ENCODE assay signal across 1 cellular context in the genomic region with DNA sequence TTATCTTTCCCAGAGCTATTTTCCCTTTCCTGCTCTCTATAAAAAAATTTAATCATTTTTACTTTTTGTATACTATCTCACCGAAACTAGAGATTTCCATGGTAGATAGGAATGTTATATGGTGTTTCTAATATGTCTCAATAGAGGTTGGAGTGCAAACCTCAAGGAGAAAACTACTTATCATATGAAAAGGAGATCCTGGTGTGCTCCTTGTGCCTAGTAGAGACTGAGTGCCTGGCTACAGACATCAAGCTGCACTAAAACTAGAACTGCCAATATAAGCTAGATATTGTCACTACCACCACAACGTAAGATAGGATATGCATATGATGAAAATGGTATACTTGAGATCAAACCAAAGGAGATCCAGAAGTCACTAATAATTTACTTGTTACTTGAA.
TF ChIP-seq lines count a peak whose summit lies in the region.

No MANE protein-coding gene starts in this region.

TF ChIP-seq in K562, 482 proteins besides CTCF, POLR2A, EP300 and RAD21:
- TF ChIP-seq CHAMP1 (IDR thresholded peaks at IDR 0.05) (no peak), SUPT5H (IDR thresholded peaks at IDR 0.05) (no peak), ZNF766 (CRISPR knock-in tag; conservative IDR thresholded peaks at IDR 0.05) (no peak), ZNF384 (IDR thresholded peaks at IDR 0.05; ENCODE audit: low read depth, low read length) (no peak), ESRRB (CRISPR knock-in tag; IDR thresholded peaks at IDR 0.05; ENCODE audit: borderline replicate concordance) (no peak), BMI1 (IDR thresholded peaks at IDR 0.05; ENCODE audit: low read length) (no peak), XRCC4 (IDR thresholded peaks at IDR 0.05; ENCODE audit: extremely low read depth, insufficient read depth, insufficient read length) (no peak), RNF2 (IDR thresholded peaks at IDR 0.05) (no peak), IRF1 (CRISPR knock-in tag; IDR thresholded peaks at IDR 0.05; ENCODE audit: borderline replicate concordance) (no peak), XRCC5 (IDR thresholded peaks at IDR 0.05; ENCODE audit: low read depth, low read length) (no peak), MAX (CRISPR knock-in tag; IDR thresholded peaks at IDR 0.05) (no peak), ZNF717 (CRISPR knock-in tag; IDR thresholded peaks at IDR 0.05) (no peak)
- TF ChIP-seq, protein P1, sequence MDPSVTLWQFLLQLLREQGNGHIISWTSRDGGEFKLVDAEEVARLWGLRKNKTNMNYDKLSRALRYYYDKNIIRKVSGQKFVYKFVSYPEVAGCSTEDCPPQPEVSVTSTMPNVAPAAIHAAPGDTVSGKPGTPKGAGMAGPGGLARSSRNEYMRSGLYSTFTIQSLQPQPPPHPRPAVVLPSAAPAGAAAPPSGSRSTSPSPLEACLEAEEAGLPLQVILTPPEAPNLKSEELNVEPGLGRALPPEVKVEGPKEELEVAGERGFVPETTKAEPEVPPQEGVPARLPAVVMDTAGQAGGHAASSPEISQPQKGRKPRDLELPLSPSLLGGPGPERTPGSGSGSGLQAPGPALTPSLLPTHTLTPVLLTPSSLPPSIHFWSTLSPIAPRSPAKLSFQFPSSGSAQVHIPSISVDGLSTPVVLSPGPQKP (CRISPR knock-in tag; IDR thresholded peaks at IDR 0.05) = no peak
TF ChIP-seq in K562: peak in this region for 0.
